8 cellular contexts compared by ENCODE assay signal in genomic region chr18:35050638-35051287, GRCh38. TPM values are rescaled to one million over a fixed set of nuclear protein-coding genes. Genes with fewer than 3 reads are reported as not detected.
DNase-seq lines count a peak whose midpoint lies in the region; ATAC-seq, FAIRE-seq and TF ChIP-seq lines count a peak whose summit lies in the region.

No MANE protein-coding gene starts in this region.

- H3K4me3 ChIP-seq in uterus, result no peak overlapping the region

- no peaks in the 10 kb centered on the region for H3K36me3 ChIP-seq in uterus

- CTCF ChIA-PET in HEK293T (lab: Yijun Ruan, JAX), result interaction anchor here (0.7 to 1.7 kb wide), 2 partner anchors 10 to 21 kb away, joined by 3 to 8 read pairs; no protein-coding TSS in a partner anchor

- no peaks in the 10 kb centered on the region for H3K9me3 ChIP-seq in uterus

- peak overlapping the region; percentile 17 to 32 for H3K27ac ChIP-seq in uterus

- no peak for TF ChIP-seq CTCF in uterus (IDR thresholded peaks at IDR 0.05)

- no peaks in the 10 kb centered on the region for H3K27me3 ChIP-seq in uterus

- POLR2A ChIA-PET in HEK293T (lab: Yijun Ruan, JAX), result interaction anchor here (0.6 to 2.7 kb wide), 3 partner anchors 9 to 126 kb away, joined by 3 to 15 read pairs (median 3); partner anchors contain the start of gene MAPRE2

- peaks cover 0 to 13% of the 10 kb centered on the region in 2 donors for H3K36me3 Mint-ChIP-seq in activated naive CD4-positive, alpha-beta T cell treated with anti-CD3 and anti-CD28 coated beads, Interleukin-2, amount 50 U/mL, for 72 hours

- no peak for TF ChIP-seq POLR2A in uterus (IDR thresholded peaks at IDR 0.05)
- no peak for TF ChIP-seq POLR2A in GM12892 (IDR thresholded peaks at IDR 0.05; ENCODE audit: low read depth, low read length)

- intact Hi-C loops in uterus (cut with DNase I; ENCODE audit: low total_unique reads), result no loop called here

- no peak for FAIRE-seq in GM12892 (lab: Jason Lieb, UNC)

- no peaks in the 10 kb centered on the region for H3K4me1 ChIP-seq in uterus

- peak overlapping the region; percentile 16 to 51 for H3K27ac Mint-ChIP-seq in activated naive CD4-positive, alpha-beta T cell treated with anti-CD3 and anti-CD28 coated beads, Interleukin-2, amount 50 U/mL, for 72 hours

- no peaks in the 10 kb centered on the region for H3K9me3 Mint-ChIP-seq in activated naive CD4-positive, alpha-beta T cell treated with anti-CD3 and anti-CD28 coated beads, Interleukin-2, amount 50 U/mL, for 72 hours

- no peak for ATAC-seq in activated naive CD4-positive, alpha-beta T cell treated with anti-CD3 and anti-CD28 coated beads, Interleukin-2, amount 50 U/mL, for 72 hours
- peak; percentile 55 for ATAC-seq in SK-N-SH treated with all-trans-retinoic acid at 6 μM for 48 hours

- no peak for DNase-seq in activated naive CD4-positive, alpha-beta T cell treated with anti-CD3 and anti-CD28 coated beads, Interleukin-2, amount 50 U/mL, for 72 hours (ENCODE audit: low spot score in 2 of 2)
- no peak for DNase-seq in activated naive CD4-positive, alpha-beta T cell treated with anti-CD3 and anti-CD28 coated beads, Interleukin-2, amount 50 U/mL, for 16 hours
- DNase-seq in left kidney (ENCODE audit: low read depth, low spot score) (peak; percentile 21), uterus (no peak), HEK293T (ENCODE audit: extremely low spot score) (no peak), GM12892 (ENCODE audit: insufficient read length) (no peak), DMS79 (lab: John Stamatoyannopoulos, UW) (no peak)

TF ChIP-seq in SK-N-SH treated with all-trans-retinoic acid at 6 μM for 48 hours, 23 proteins besides CTCF, POLR2A, EP300 and RAD21:
- TF ChIP-seq RARB (CRISPR knock-in tag; IDR thresholded peaks at IDR 0.05) (no peak), TOX (CRISPR knock-in tag; IDR thresholded peaks at IDR 0.05; ENCODE audit: borderline replicate concordance) (no peak)

TF ChIP-seq in HEK293T, 16 proteins besides CTCF, POLR2A, EP300 and RAD21:
- TF ChIP-seq ARNT (IDR thresholded peaks at IDR 0.05), result no peak
- no peak for TF ChIP-seq L3MBTL2 (conservative IDR thresholded peaks at IDR 0.05)
- TF ChIP-seq NFRKB (IDR thresholded peaks at IDR 0.05), result no peak
- no peak for TF ChIP-seq ZNF384 (IDR thresholded peaks at IDR 0.05)
- no peak for TF ChIP-seq TARDBP (IDR thresholded peaks at IDR 0.05)
- TF ChIP-seq HDGF (IDR thresholded peaks at IDR 0.05; ENCODE audit: borderline replicate concordance), result no peak
- no peak for TF ChIP-seq FOXK2 (IDR thresholded peaks at IDR 0.05)
- TF ChIP-seq ELF4 (IDR thresholded peaks at IDR 0.05), result no peak
- no peak for TF ChIP-seq SP1 (IDR thresholded peaks at IDR 0.05)
- no peak for TF ChIP-seq FOXA1 (IDR thresholded peaks at IDR 0.05)
- no peak for TF ChIP-seq BHLHE40 (IDR thresholded peaks at IDR 0.05; ENCODE audit: borderline replicate concordance)
- TF ChIP-seq CTBP1 (IDR thresholded peaks at IDR 0.05; ENCODE audit: borderline replicate concordance), result no peak
- TF ChIP-seq PKNOX1 (IDR thresholded peaks at IDR 0.05), result no peak

RNA-seq across cellular contexts. Expression of gene MAPRE2, which starts 9.6 kb away (rescaled TPM):
- total RNA-seq in activated naive CD4-positive, alpha-beta T cell treated with anti-CD3 and anti-CD28 coated beads, Interleukin-2, amount 50 U/mL, for 72 hours, result 10 to 100 TPM; 65.2 to 66.6 TPM
- total RNA-seq in uterus, result 10 to 100 TPM in 3 of 4 donors, 1 to 10 TPM in 1; 7.4 to 29.8 (median 21.7) TPM
- 15.3 TPM for polyA plus RNA-seq in GM12892 (2012; ENCODE audit: missing spikeins)
